In the genomic region with DNA sequence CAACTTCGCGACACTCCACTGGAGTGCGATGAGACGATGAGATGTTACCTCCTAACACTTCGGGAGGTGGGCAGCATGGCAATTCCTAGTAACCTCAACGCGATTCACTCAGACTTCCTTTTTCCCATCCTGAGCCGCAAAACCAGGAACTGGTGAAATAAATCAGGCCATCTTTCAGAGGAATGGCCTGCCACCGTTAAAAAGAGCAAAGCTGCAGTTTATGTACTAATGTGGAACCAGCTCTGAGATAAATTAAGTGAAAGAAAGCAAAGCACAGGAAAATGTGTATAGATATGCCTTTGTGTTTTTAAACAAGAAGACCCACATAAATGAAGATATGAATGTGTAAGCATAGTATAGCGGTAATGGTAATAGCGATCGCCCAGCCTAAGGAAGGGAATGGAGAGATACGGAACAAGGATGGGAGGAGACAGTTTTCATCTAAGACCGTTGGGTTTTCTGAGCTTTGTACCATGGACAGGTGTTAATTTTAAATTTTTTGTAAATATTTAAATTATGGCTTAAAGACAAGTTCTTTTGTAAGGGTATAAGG, we compare ENCODE assay signal across 7 cellular contexts. TPM values are rescaled to one million over a fixed set of nuclear protein-coding genes. Genes with fewer than 3 reads are reported as not detected.
DNase-seq lines count a peak whose midpoint lies in the region; ATAC-seq and TF ChIP-seq lines count a peak whose summit lies in the region.

No MANE protein-coding gene starts in this region.

- no peaks in the 10 kb centered on the region for H3K36me3 ChIP-seq in aorta (ENCODE audit: control insufficient read depth in 1 of 2, insufficient read depth in 2 of 2, low read length in 1 of 2)

- POLR2A ChIA-PET in MCF 10A (lab: Yijun Ruan, JAX), result interaction anchor here (0.7 to 3.4 kb wide), 19 partner anchors 10 to 197 kb away, joined by 3 to 89 read pairs (median 10); partner anchors contain the start of genes ACAD9, RAB7A and RPN1

- H3K27ac Mint-ChIP-seq in MCF 10A (ENCODE audit: low read depth, unreplicated experiment) (peak overlapping the region; percentile 97), mesothelial cell of epicardium (peak overlapping the region; percentile 99)

- H3K27me3 Mint-ChIP-seq in MCF 10A (ENCODE audit: insufficient read depth, unreplicated experiment) (no peaks in the 10 kb centered on the region), mesothelial cell of epicardium (ENCODE audit: low read depth) (no peaks in the 10 kb centered on the region)

- no peaks in the 10 kb centered on the region for H3K4me1 ChIP-seq in aorta (ENCODE audit: control insufficient read depth in 1 of 2, insufficient read depth in 2 of 2, low read length in 2 of 2)

- peak overlapping the region; percentile 93 for H3K4me3 Mint-ChIP-seq in MCF 10A (ENCODE audit: unreplicated experiment)
- peak overlapping the region; percentile 88 for H3K4me3 Mint-ChIP-seq in mesothelial cell of epicardium

- CTCF ChIA-PET in MCF 10A (lab: Yijun Ruan, JAX), result interaction anchor here (0.6 to 5.9 kb wide), 43 partner anchors 8 to 647 kb away, joined by 3 to 124 read pairs (median 5); partner anchors contain the start of genes ACAD9, RAB7A and RPN1

- H3K4me3 ChIP-seq in GM12865 (ENCODE audit: low read depth, low read length) (peak overlapping the region; percentile 60), aorta (ENCODE audit: low read length in 2 of 2) (peak overlapping the region; percentile 30 to 58)

- DNase-seq in GM12865 (ENCODE audit: low read depth) (no peak), NCI-H146 treated with DMSO at 0.1 percent for 48 hours (lab: John Stamatoyannopoulos, UW; ENCODE audit: unreplicated experiment) (peak; percentile 91), MCF 10A (ENCODE audit: unreplicated experiment) (no peak), mesothelial cell of epicardium (ENCODE audit: low spot score in 2 of 2, unreplicated experiment in 2 of 2) (no peak), aorta (no peak)

- BruUV-seq in MCF 10A (replicated peaks; lab: Mats Ljungman, UMichigan), result TSS peak; percentile 70

- no peak for ATAC-seq in aorta (ENCODE audit: low FRiP score)
- no peak for ATAC-seq in HG03520 (IDR thresholded peaks at IDR 0.05; ENCODE audit: unreplicated experiment)
- no peak for ATAC-seq in HG03378 (IDR thresholded peaks at IDR 0.05; ENCODE audit: unreplicated experiment)

- peaks cover 8% of the 10 kb centered on the region for H3K36me3 Mint-ChIP-seq in MCF 10A (ENCODE audit: insufficient read depth, unreplicated experiment)
- H3K36me3 Mint-ChIP-seq in mesothelial cell of epicardium, result no peaks in the 10 kb centered on the region

- no peaks in the 10 kb centered on the region for H3K27me3 ChIP-seq in aorta (ENCODE audit: control insufficient read depth in 1 of 2, insufficient read depth in 2 of 2, low read length in 1 of 2)

- H3K4me1 Mint-ChIP-seq in MCF 10A (ENCODE audit: insufficient read depth, unreplicated experiment) (peaks cover 13% of the 10 kb centered on the region), mesothelial cell of epicardium (peaks cover 9% of the 10 kb centered on the region)

- H3K9me3 Mint-ChIP-seq in MCF 10A (ENCODE audit: unreplicated experiment), result no peaks in the 10 kb centered on the region
- no peaks in the 10 kb centered on the region for H3K9me3 Mint-ChIP-seq in mesothelial cell of epicardium

- peak overlapping the region; percentile 65 to 70 for H3K27ac ChIP-seq in aorta (ENCODE audit: low read depth in 1 of 2, low read length in 2 of 2)

- H3K9me3 ChIP-seq in aorta (ENCODE audit: control insufficient read depth, low read length), result no peaks in the 10 kb centered on the region

- intact Hi-C loops in MCF 10A (cut with micrococcal nuclease) (loop anchor here (2.0 kb wide), 1 partner anchor 65 kb away; no protein-coding TSS in a partner anchor), aorta (cut with DNase I) (loop anchor here (2.0 to 5.0 kb wide), 3 partner anchors 45 to 166 kb away; partner anchors contain the start of gene RAB7A (in 1 of the 2))

- TF ChIP-seq CTCF in GM12865 (IDR thresholded peaks at IDR 0.05; ENCODE audit: insufficient read depth, low read depth, low read length, missing control alignments) (no peak), MCF 10A (IDR thresholded peaks at IDR 0.05; ENCODE audit: unreplicated experiment) (no peak), mesothelial cell of epicardium (IDR thresholded peaks at IDR 0.05; ENCODE audit: unreplicated experiment) (no peak)

- WGBS in aorta, 2 donors, result 29 to 31% methylated on average over 14 of the region's 14 CpGs

RNA-seq across cellular contexts. Expression of gene RPN1, which starts 30.7 kb away (rescaled TPM):
- total RNA-seq in MCF 10A (2022) (212 and 240 TPM in 2 replicates), mesothelial cell of epicardium (146 to 149 TPM (median 148 TPM) in 3 replicates), aorta (100 to 1,000 TPM; 118 to 133 TPM)
- 10 to 100 TPM; 64.5 to 90.7 TPM for polyA plus RNA-seq in aorta

RNA-seq across cellular contexts. Expression of gene RAB7A, which starts 44.6 kb away (rescaled TPM):
- 172 and 221 TPM in 2 replicates for total RNA-seq in MCF 10A (2022)
- 133 to 136 TPM (median 135 TPM) in 3 replicates for total RNA-seq in mesothelial cell of epicardium
- 100 to 1,000 TPM; 202 to 211 TPM for total RNA-seq in aorta
- 100 to 1,000 TPM; 125 to 126 TPM for polyA plus RNA-seq in aorta
